In genomic region chr3:14811733-14812132, GRCh38 we compare ENCODE assay signal across 14 cellular contexts. TPM values are rescaled to one million over a fixed set of nuclear protein-coding genes. Genes with fewer than 3 reads are reported as not detected.
DNase-seq lines count a peak whose midpoint lies in the region; ATAC-seq, FAIRE-seq and TF ChIP-seq lines count a peak whose summit lies in the region.
"Had no signal": no experiment of that assay in that cellular context is flagged by ENCODE, and none has a peak within 500 bp of the region (broad histone marks: within the 10 kb centered on the region; RNA-seq: fewer than 3 reads in every experiment).

No MANE protein-coding gene starts in this region.

- FAIRE-seq in RCC 7860 (lab: Jason Lieb, UNC), result no peak
- FAIRE-seq: pancreas had no signal

- 41 to 53% methylated on average over 6 of the region's 6 CpGs for WGBS in lower leg skin, 2 donors

- H3K9ac ChIP-seq in skeletal muscle tissue (ENCODE audit: low read depth in 1 of 3, low read length in 3 of 3), result peak overlapping the region in 2 of 3 donors; percentile 33 to 70

- no peaks in the 10 kb centered on the region for H3K9me3 ChIP-seq in skeletal muscle tissue (ENCODE audit: control insufficient read depth in 3 of 3, low read length in 3 of 3)
- H3K9me3 ChIP-seq: pancreas had no signal

- no peak for TF ChIP-seq CTCF in epithelial cell of proximal tubule (conservative IDR thresholded peaks at IDR 0.05; ENCODE audit: low read depth, low read length)
- TF ChIP-seq CTCF in lower leg skin (IDR thresholded peaks at IDR 0.05), result no peak

- no peak for TF ChIP-seq POLR2A in lower leg skin (IDR thresholded peaks at IDR 0.05)

- intact Hi-C loops in lower leg skin (cut with DNase I; ENCODE audit: low total_unique reads), result no loop called here

- no peak for ATAC-seq in GM21825 (IDR thresholded peaks at IDR 0.05; ENCODE audit: unreplicated experiment)
- ATAC-seq: esophagus mucosa had no signal

- H3K36me3 ChIP-seq in H7 (replicated peaks; ENCODE audit: control insufficient read depth, insufficient read depth, low read length), result no peaks in the 10 kb centered on the region
- no peaks in the 10 kb centered on the region for H3K36me3 ChIP-seq in skeletal muscle tissue (ENCODE audit: control insufficient read depth in 3 of 3, insufficient read depth in 3 of 3, low read length in 3 of 3)
- H3K36me3 ChIP-seq: pancreas had no signal

- peak overlapping the region; percentile 60 for H3K27ac ChIP-seq in skeletal muscle tissue (ENCODE audit: low read depth, low read length)
- H3K27ac ChIP-seq: pancreas had no signal

- no peak for DNase-seq in H7
- DNase-seq in epithelial cell of proximal tubule (ENCODE audit: low read depth), result no peak
- no peak for DNase-seq in lower leg skin (ENCODE audit: low spot score in 2 of 2)
- no peak for DNase-seq in stimulated activated CD4-positive, alpha-beta T cell treated with anti-CD3 and anti-CD28 coated beads, Interleukin-15, amount 100 ng/mL, for 24 hours
- DNase-seq in RCC 7860 (ENCODE audit: low spot score), result no peak
- no peak for DNase-seq in cortex of kidney (lab: John Stamatoyannopoulos, UW)
- DNase-seq: DMS153, KG1, kidney glomerular epithelial cell, NCI-H1930, pancreas had no signal

- peaks cover 3 to 19% (median 19%) of the 10 kb centered on the region in 3 donors for H3K4me1 ChIP-seq in skeletal muscle tissue (ENCODE audit: control insufficient read depth in 3 of 3, insufficient read depth in 3 of 3, low read length in 3 of 3)
- H3K4me1 ChIP-seq: pancreas had no signal

- H3K27me3 ChIP-seq in H7 (ENCODE audit: control insufficient read depth, insufficient read depth, low read length), result peaks cover 26% of the 10 kb centered on the region
- H3K27me3 ChIP-seq in skeletal muscle tissue (ENCODE audit: control insufficient read depth in 3 of 3, insufficient read depth in 3 of 3, low read length in 3 of 3), result peaks cover 20 to 33% (median 28%) of the 10 kb centered on the region in 3 donors

- peak overlapping the region; percentile 78 for H3K4me3 ChIP-seq in H7 (ENCODE audit: insufficient read depth, low read depth, low read length)
- H3K4me3 ChIP-seq in epithelial cell of proximal tubule (ENCODE audit: low read depth, low read length), result peak overlapping the region; percentile 64
- H3K4me3 ChIP-seq in lower leg skin (ENCODE audit: low read depth, poor library complexity, severe bottlenecking), result peak overlapping the region; percentile 37
- H3K4me3 ChIP-seq in skeletal muscle tissue (ENCODE audit: low read length in 3 of 3), result peak overlapping the region; percentile 56 to 71 (median 67)

RNA-seq across cellular contexts. Expression of gene FGD5, which starts 7.0 kb away (rescaled TPM):
- total RNA-seq in H7 (2014; rRNA removed; shearing (Covaris generic)), result 19.8 and 25.8 TPM in 2 replicates
- total RNA-seq in epithelial cell of proximal tubule (0.06 TPM in 1 of 2 replicates, not detected in the other), lower leg skin (10 to 100 TPM in 1 of 4 donors, 1 to 10 TPM in 3; 3.8 to 10.2 (median 7.6) TPM), skeletal muscle tissue (15.7 TPM)
